In the genomic region with DNA sequence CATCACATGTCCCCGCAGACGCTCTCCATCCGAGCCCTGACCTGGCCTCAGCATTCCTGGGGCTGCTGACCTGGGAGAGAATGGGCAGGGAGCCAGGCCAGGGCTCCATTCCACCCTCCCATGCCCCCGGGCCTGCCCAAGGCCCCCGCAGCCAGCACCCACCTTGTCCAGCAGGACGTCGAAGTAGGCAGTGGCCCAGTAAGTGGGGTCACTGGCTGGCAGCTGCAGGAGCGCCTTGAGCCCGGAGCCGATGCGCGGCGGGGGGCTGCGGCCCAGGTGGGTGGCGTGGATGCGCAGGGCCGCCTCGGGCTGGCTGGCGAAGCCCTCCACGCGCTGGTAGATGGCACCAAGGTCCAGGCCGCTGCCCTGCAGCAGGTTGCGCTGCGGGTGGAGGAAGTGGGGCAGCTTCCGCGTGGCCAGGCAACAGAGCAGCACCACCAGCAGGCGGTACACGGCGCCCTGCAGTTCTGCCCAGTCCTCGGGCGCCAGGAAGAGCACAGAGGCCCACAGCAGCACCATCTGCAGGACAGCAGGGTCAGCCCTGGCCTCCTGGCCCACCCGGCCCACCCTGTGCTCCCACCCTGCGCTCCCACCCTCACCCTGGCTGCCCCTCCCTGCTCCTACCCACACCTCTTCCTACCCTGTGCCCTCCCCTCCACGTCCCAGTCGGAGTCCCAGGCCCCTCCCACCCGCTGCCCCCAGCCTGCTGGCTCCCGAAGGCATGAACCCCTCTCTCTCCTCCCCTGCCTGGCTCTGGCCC, we compare ENCODE assay signal across 2 cellular contexts.
TF ChIP-seq lines count a peak whose summit lies in the region.

No MANE protein-coding gene starts in this region.

TF ChIP-seq in GM23338, 12 proteins besides CTCF, POLR2A, EP300 and RAD21:
- TF ChIP-seq NANOG (IDR thresholded peaks at IDR 0.05; ENCODE audit: borderline replicate concordance) (no peak), CREB1 (CRISPR knock-in tag; IDR thresholded peaks at IDR 0.05; ENCODE audit: low read depth) (no peak), POLR2AphosphoS5 (IDR thresholded peaks at IDR 0.05; ENCODE audit: low read depth) (no peak), ZNF331 (CRISPR knock-in tag; IDR thresholded peaks at IDR 0.05; ENCODE audit: low read depth) (no peak)

TF ChIP-seq in H1, 55 proteins besides CTCF, POLR2A, EP300 and RAD21:
- no peak for TF ChIP-seq EZH2 (IDR thresholded peaks at IDR 0.05; ENCODE audit: low read depth, low read length, severe bottlenecking)
- TF ChIP-seq TAF7 (optimal IDR thresholded peaks at IDR 0.05; ENCODE audit: borderline replicate concordance, low read depth, low read length), result no peak
- no peak for TF ChIP-seq RBBP5 (IDR thresholded peaks at IDR 0.05; ENCODE audit: borderline replicate concordance, low read depth, low read length)
